ENCODE assay signal across 19 cellular contexts in genomic region chr11:45052361-45052760, GRCh38.
"Had no signal": no experiment of that assay in that cellular context is flagged by ENCODE, and none has a peak within 500 bp of the region (broad histone marks: within the 10 kb centered on the region; RNA-seq: fewer than 3 reads in every experiment).

No MANE protein-coding gene starts in this region.

- H3K27ac Mint-ChIP-seq: activated naive CD4-positive, alpha-beta T cell treated with anti-CD3 and anti-CD28 coated beads, Interleukin-2, amount 50 U/mL, for 24 hours; dendritic cell treated with granulocyte-macrophage colony-stimulating factor and Interleukin-4, amounts not matched to agents 40 ng/mL and 50 ng/mL, for 4 days; memory B cell; stimulated activated naive B cell treated with anti-CD40 and anti-IgM and Interleukin-4, amounts not matched to agents 10 μg/mL and 1 μg/mL and 100 μg/mL, for 72 hours had no signal

- H3K36me3 ChIP-seq: ascending aorta, breast epithelium, esophagus muscularis mucosa, pancreas, sigmoid colon, spleen, WERI-Rb-1 had no signal

- H3K36me3 Mint-ChIP-seq: activated naive CD4-positive, alpha-beta T cell treated with anti-CD3 and anti-CD28 coated beads, Interleukin-2, amount 50 U/mL, for 24 hours; naive thymus-derived CD4-positive, alpha-beta T cell had no signal

- H3K4me3 ChIP-seq: ascending aorta, breast epithelium, esophagus muscularis mucosa, mucosa of descending colon, pancreas, sigmoid colon, spleen had no signal

- H3K27me3 ChIP-seq: ascending aorta, breast epithelium, esophagus muscularis mucosa, pancreas, sigmoid colon, spleen had no signal

- H3K4me1 Mint-ChIP-seq: activated naive CD4-positive, alpha-beta T cell treated with anti-CD3 and anti-CD28 coated beads, Interleukin-2, amount 50 U/mL, for 24 hours had no signal

- H3K9me3 ChIP-seq: ascending aorta, breast epithelium, esophagus muscularis mucosa, mucosa of descending colon, pancreas, sigmoid colon, spleen had no signal

- H3K27ac ChIP-seq: ascending aorta, breast epithelium, esophagus muscularis mucosa, pancreas, sigmoid colon, spleen, WERI-Rb-1 had no signal

- H3K4me1 ChIP-seq: ascending aorta, breast epithelium, pancreas had no signal

- DNase-seq: activated CD4-positive, alpha-beta T cell treated with anti-CD3 and anti-CD28 coated beads for 1 hour; activated CD8-positive, alpha-beta memory T cell treated with anti-CD3 and anti-CD28 coated beads for 24 hours; activated gamma-delta T cell; effector CD8-positive, alpha-beta T cell; mucosa of descending colon; naive thymus-derived CD4-positive, alpha-beta T cell; pancreas; sigmoid colon; spleen; stimulated activated CD4-positive, alpha-beta T cell treated with anti-CD3 and anti-CD28 coated beads, Interleukin-4, amount 100 ng/mL, for 4 hours; stimulated activated naive B cell treated with anti-CD40 and anti-IgM and Interleukin-4, amounts not matched to agents 10 μg/mL and 1 μg/mL and 100 μg/mL, for 72 hours; T-helper 2 cell; WERI-Rb-1 had no signal

- H3K9me3 Mint-ChIP-seq: dendritic cell treated with granulocyte-macrophage colony-stimulating factor and Interleukin-4, amounts not matched to agents 40 ng/mL and 50 ng/mL, for 4 days had no signal

- H3K27me3 Mint-ChIP-seq: activated naive CD4-positive, alpha-beta T cell treated with anti-CD3 and anti-CD28 coated beads, Interleukin-2, amount 50 U/mL, for 24 hours had no signal

- H3K4me3 Mint-ChIP-seq: activated naive CD4-positive, alpha-beta T cell treated with anti-CD3 and anti-CD28 coated beads, Interleukin-2, amount 50 U/mL, for 24 hours; dendritic cell treated with granulocyte-macrophage colony-stimulating factor and Interleukin-4, amounts not matched to agents 40 ng/mL and 50 ng/mL, for 4 days; memory B cell; naive thymus-derived CD4-positive, alpha-beta T cell; stimulated activated naive B cell treated with anti-CD40 and anti-IgM and Interleukin-4, amounts not matched to agents 10 μg/mL and 1 μg/mL and 100 μg/mL, for 72 hours had no signal

- ATAC-seq: mucosa of descending colon; naive thymus-derived CD4-positive, alpha-beta T cell; pancreas; stimulated activated naive B cell treated with anti-CD40 and anti-IgM and Interleukin-4, amounts not matched to agents 10 μg/mL and 1 μg/mL and 100 μg/mL, for 72 hours had no signal
